ENCODE assay signal across 8 cellular contexts in genomic region chr2:213151437-213152064, GRCh38. TPM values are rescaled to one million over a fixed set of nuclear protein-coding genes. Genes with fewer than 3 reads are reported as not detected.
DNase-seq lines count a peak whose midpoint lies in the region; ATAC-seq lines count a peak whose summit lies in the region.

TSS of gene IKZF2 (minus strand) at chr2:213151612. CDS start at chr2:213148629, 2,983 bp downstream.

- peak within 1 kb of the TSS; percentile 70 for H3K9ac ChIP-seq in muscle layer of colon (ENCODE audit: low read length)

- H3K36me3 ChIP-seq in esophagus (ENCODE audit: control insufficient read depth in 2 of 2, insufficient read depth in 2 of 2, low read length in 1 of 2): no peaks in the 10 kb centered on the region
- no peaks in the 10 kb centered on the region for H3K36me3 ChIP-seq in muscle layer of colon (ENCODE audit: insufficient read depth, low read length)

- H3K27me3 ChIP-seq in esophagus (ENCODE audit: control insufficient read depth in 1 of 2, insufficient read depth in 2 of 2, low read length in 2 of 2) (no peaks in the 10 kb centered on the region), muscle layer of colon (ENCODE audit: control insufficient read depth in 1 of 2, insufficient read depth in 2 of 2, low read length in 2 of 2) (no peaks in the 10 kb centered on the region)

- H3K4me1 ChIP-seq in esophagus (ENCODE audit: control insufficient read depth in 2 of 2, insufficient read depth in 2 of 2, low read length in 1 of 2): no peaks in the 10 kb centered on the region
- H3K4me1 ChIP-seq in muscle layer of colon (ENCODE audit: insufficient read depth, low read length): no peaks in the 10 kb centered on the region

- peak; percentile 60 for ATAC-seq in GM21360 (IDR thresholded peaks at IDR 0.05; ENCODE audit: unreplicated experiment)

- H3K27ac ChIP-seq in esophagus (ENCODE audit: low read depth in 2 of 2, low read length in 1 of 2): peak within 1 kb of the TSS; percentile 99
- H3K27ac ChIP-seq in muscle layer of colon (ENCODE audit: low read depth, low read length): peak within 1 kb of the TSS; percentile 89

- DNase-seq in COR-L47 (lab: John Stamatoyannopoulos, UW) (peak; percentile 89), HT-29 (ENCODE audit: low spot score) (peak; percentile 87), NOMO-1 treated with dmso at 0.1 percent for 144 hours (lab: John Stamatoyannopoulos, UW; ENCODE audit: unreplicated experiment) (peak; percentile 71), activated T-cell treated with anti-CD3 and anti-CD28 coated beads for 4 hours (peak; percentile 42)
- DNase-seq in stimulated activated CD8-positive, alpha-beta memory T cell treated with anti-CD3 and anti-CD28 coated beads, Interleukin-7, amount 100 ng/mL, for 1 hour (ENCODE audit: low read depth in 2 of 2): peak; percentile 18 to 46

- H3K9me3 ChIP-seq in esophagus (ENCODE audit: control insufficient read depth in 2 of 2, insufficient read depth in 1 of 2, low read depth in 1 of 2, low read length in 1 of 2): no peaks in the 10 kb centered on the region
- no peaks in the 10 kb centered on the region for H3K9me3 ChIP-seq in muscle layer of colon (ENCODE audit: low read length)

- peak within 1 kb of the TSS; percentile 84 to 90 for H3K4me3 ChIP-seq in esophagus (ENCODE audit: low read depth in 1 of 2, low read length in 2 of 2)
- H3K4me3 ChIP-seq in muscle layer of colon (ENCODE audit: low read depth in 1 of 2, low read length in 2 of 2): peak within 1 kb of the TSS; percentile 65 to 87

- WGBS in esophagus, 2 donors: 0 to 1% methylated on average over 78 to 87 of the region's 87 CpGs

RNA-seq across cellular contexts. Expression of gene IKZF2, which starts in this region (rescaled TPM):
- 6.8 and 7.5 TPM in 2 replicates for total RNA-seq in HT-29 (2014; rRNA removed; shearing (Covaris generic))
- polyA plus RNA-seq in esophagus: 10 to 100 TPM; 11.3 to 11.5 TPM

Comparison
In these comparisons a context has a peak if more than half of its experiments do, and no peak if none do; other contexts are left out.
1. Peak in every context shown above with its lines: DNase-seq, ATAC-seq, H3K4me3 ChIP-seq and H3K27ac ChIP-seq.
2. DNase-seq: peak in every context shown above with its lines; median percentile 89 in COR-L47; 87 in HT-29; 71 in NOMO-1 treated with dmso at 0.1 percent for 144 hours; 42 in activated T-cell treated with anti-CD3 and anti-CD28 coated beads for 4 hours; 32 in stimulated activated CD8-positive, alpha-beta memory T cell treated with anti-CD3 and anti-CD28 coated beads, Interleukin-7, amount 100 ng/mL, for 1 hour.